9 cellular contexts compared by ENCODE assay signal in genomic region chr3:139197251-139197650, GRCh38.
"Had no signal": no experiment of that assay in that cellular context is flagged by ENCODE, and none has a peak within 500 bp of the region (broad histone marks: within the 10 kb centered on the region; RNA-seq: fewer than 3 reads in every experiment).

No MANE protein-coding gene starts in this region.

- H3K9ac ChIP-seq: GM23248 had no signal

- H3K27ac ChIP-seq: GM23248 had no signal

- H3K4me3 ChIP-seq: GM23248, GM23338, HAP-1 had no signal

- DNase-seq: GM23248, GOT3, H7, H9, HCEC 1CT, HFFc6 had no signal

- H3K4me1 ChIP-seq: HAP-1 had no signal

- H3K27ac Mint-ChIP-seq: GM23338, H9, HFFc6 had no signal

- ATAC-seq: GM23338, HCT116 had no signal

- H3K4me3 Mint-ChIP-seq: GM23338, H9, HFFc6 had no signal

- H2AFZ ChIP-seq: GM23248, GM23338 had no signal

- H3K9me3 ChIP-seq: HAP-1 had no signal

- H3K4me2 ChIP-seq: GM23338 had no signal

- H3K36me3 ChIP-seq: HAP-1 had no signal
